Comparison of ENCODE assay signal across 8 cellular contexts in the genomic region with DNA sequence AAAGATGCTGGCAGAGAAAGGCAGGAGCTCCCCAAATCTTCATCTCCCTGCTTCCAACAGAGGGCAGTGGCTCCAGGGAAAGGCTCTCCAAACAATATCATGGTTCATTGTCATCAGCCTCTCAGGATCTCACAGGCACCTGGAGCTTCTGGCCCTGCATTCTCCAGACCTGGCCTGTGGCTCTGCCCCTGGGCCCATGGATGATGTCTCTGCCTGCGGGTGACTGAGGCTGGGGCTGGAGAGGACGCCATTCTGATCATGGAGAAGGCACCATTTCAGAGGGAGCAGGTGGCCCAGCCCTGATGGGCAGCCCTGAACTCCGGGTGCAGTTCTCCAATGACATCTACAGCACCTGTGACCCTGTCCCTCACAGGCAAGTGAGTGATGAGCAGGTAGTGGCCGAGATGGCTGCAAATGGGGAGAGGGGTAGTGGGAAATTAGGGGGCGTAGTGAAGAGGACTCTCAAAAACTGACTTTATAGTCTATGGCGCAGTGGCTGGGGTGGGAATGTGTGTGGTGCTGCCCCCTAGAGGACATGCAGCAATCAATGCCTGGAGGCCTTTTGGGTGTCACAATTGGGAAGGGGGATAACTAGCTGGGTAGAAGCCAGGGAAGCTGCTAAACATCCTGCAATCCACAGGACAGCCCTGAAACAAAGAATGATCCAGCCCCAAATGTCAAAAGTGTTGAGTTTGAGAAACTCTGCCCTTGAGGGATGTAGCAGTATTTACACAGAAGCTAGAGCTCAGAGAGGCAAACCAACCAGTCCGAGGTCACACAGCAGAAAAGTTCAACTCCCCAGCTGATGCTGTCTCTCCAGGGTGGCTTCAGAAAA. TPM values are rescaled to one million over a fixed set of nuclear protein-coding genes. Genes with fewer than 3 reads are reported as not detected.
DNase-seq lines count a peak whose midpoint lies in the region; ATAC-seq and TF ChIP-seq lines count a peak whose summit lies in the region.

No MANE protein-coding gene starts in this region.

- peaks cover 29 to 69% of the 10 kb centered on the region in 2 donors for H3K27me3 Mint-ChIP-seq in CD8-positive, alpha-beta memory T cell
- peaks cover 5 to 41% (median 18%) of the 10 kb centered on the region in 5 donors for H3K27me3 Mint-ChIP-seq in naive thymus-derived CD8-positive, alpha-beta T cell

- peak overlapping the region in 1 of 8 donors; percentile 6 for H3K27ac Mint-ChIP-seq in CD8-positive, alpha-beta memory T cell
- H3K27ac Mint-ChIP-seq in naive thymus-derived CD8-positive, alpha-beta T cell = peak overlapping the region in 3 of 10 donors; percentile 14 to 57 (median 57)

- no peak overlapping the region for H3K4me3 ChIP-seq in CD8-positive, alpha-beta memory T cell (ENCODE audit: low read length)
- peak overlapping the region; percentile 88 to 95 for H3K4me3 ChIP-seq in vagina

- CTCF ChIA-PET in CD8-positive, alpha-beta memory T cell (lab: Charles Lee) = interaction anchor here (1.1 to 3.3 kb wide), 8 partner anchors 8 to 481 kb away, joined by 3 to 15 read pairs (median 4); no protein-coding TSS in a partner anchor

- no peaks in the 10 kb centered on the region for H3K9me3 ChIP-seq in CD8-positive, alpha-beta memory T cell (ENCODE audit: low read length)
- no peaks in the 10 kb centered on the region for H3K9me3 ChIP-seq in vagina

- H3K9me3 Mint-ChIP-seq in CD8-positive, alpha-beta memory T cell = peaks cover 0 to 3% (median 0%) of the 10 kb centered on the region in 5 donors
- H3K9me3 Mint-ChIP-seq in naive thymus-derived CD8-positive, alpha-beta T cell = no peaks in the 10 kb centered on the region

- peaks cover 23% of the 10 kb centered on the region for H3K27me3 ChIP-seq in CD8-positive, alpha-beta memory T cell (ENCODE audit: insufficient read depth, low read length, poor library complexity, severe bottlenecking)
- H3K27me3 ChIP-seq in vagina = no peaks in the 10 kb centered on the region

- intact Hi-C loops in vagina (cut with DNase I) = no loop called here

- ATAC-seq in naive thymus-derived CD8-positive, alpha-beta T cell = no peak

- peaks cover 12 to 14% (median 13%) of the 10 kb centered on the region in 3 donors for H3K4me1 Mint-ChIP-seq in CD8-positive, alpha-beta memory T cell
- H3K4me1 Mint-ChIP-seq in naive thymus-derived CD8-positive, alpha-beta T cell = peaks cover 12 to 25% (median 15%) of the 10 kb centered on the region in 4 donors

- peak in 4 of 5 donors; percentile 16 to 32 (median 24) for DNase-seq in CD8-positive, alpha-beta memory T cell
- DNase-seq in activated CD4-positive, alpha-beta T cell treated with anti-CD3 and anti-CD28 coated beads, Interleukin-2, amount 50 U/mL, for 1 hour = peak; percentile 31
- DNase-seq in epidermal melanocyte (ENCODE audit: insufficient read length, low spot score) (peak; percentile 27), vagina (ENCODE audit: extremely low spot score in 2 of 2) (no peak), DMS153 (lab: John Stamatoyannopoulos, UW) (no peak), amniotic stem cell (lab: John Stamatoyannopoulos, UW) (no peak)
- peak in 7 of 10 donors; percentile 19 to 43 (median 31) for DNase-seq in naive thymus-derived CD8-positive, alpha-beta T cell

- TF ChIP-seq EP300 in Ishikawa (IDR thresholded peaks at IDR 0.05; ENCODE audit: borderline replicate concordance) = no peak

- H3K27ac ChIP-seq in CD8-positive, alpha-beta memory T cell (ENCODE audit: low read depth, low read length) = no peak overlapping the region
- peak overlapping the region; percentile 97 for H3K27ac ChIP-seq in vagina

- peak; percentile 31 to 66 (median 39) for TF ChIP-seq CTCF in vagina (IDR thresholded peaks at IDR 0.05)

- POLR2A ChIA-PET in CD8-positive, alpha-beta memory T cell (lab: Charles Lee) = no interaction called here
- POLR2A ChIA-PET in naive thymus-derived CD8-positive, alpha-beta T cell (lab: Charles Lee) = no interaction called here

- H3K4me1 ChIP-seq in CD8-positive, alpha-beta memory T cell (ENCODE audit: insufficient read depth, low read length) = peaks cover 4% of the 10 kb centered on the region
- H3K4me1 ChIP-seq in vagina = peaks cover 83% of the 10 kb centered on the region

- H3K36me3 Mint-ChIP-seq in CD8-positive, alpha-beta memory T cell = no peaks in the 10 kb centered on the region
- H3K36me3 Mint-ChIP-seq in naive thymus-derived CD8-positive, alpha-beta T cell = no peaks in the 10 kb centered on the region

- no peak for TF ChIP-seq POLR2A in vagina (IDR thresholded peaks at IDR 0.05)

- H3K36me3 ChIP-seq in CD8-positive, alpha-beta memory T cell (ENCODE audit: insufficient read depth, low read length) = no peaks in the 10 kb centered on the region
- no peaks in the 10 kb centered on the region for H3K36me3 ChIP-seq in vagina

- peak; percentile 57 for TF ChIP-seq RAD21 in Ishikawa (IDR thresholded peaks at IDR 0.05; ENCODE audit: low read depth)

- peak overlapping the region in 2 of 7 donors; percentile 6 to 63 for H3K4me3 Mint-ChIP-seq in CD8-positive, alpha-beta memory T cell
- peak overlapping the region in 3 of 10 donors; percentile 31 to 50 (median 41) for H3K4me3 Mint-ChIP-seq in naive thymus-derived CD8-positive, alpha-beta T cell

TF ChIP-seq in Ishikawa, 13 proteins besides CTCF, POLR2A, EP300 and RAD21:
- TF ChIP-seq EGR1 (IDR thresholded peaks at IDR 0.05) = no peak
- TF ChIP-seq, protein P1, sequence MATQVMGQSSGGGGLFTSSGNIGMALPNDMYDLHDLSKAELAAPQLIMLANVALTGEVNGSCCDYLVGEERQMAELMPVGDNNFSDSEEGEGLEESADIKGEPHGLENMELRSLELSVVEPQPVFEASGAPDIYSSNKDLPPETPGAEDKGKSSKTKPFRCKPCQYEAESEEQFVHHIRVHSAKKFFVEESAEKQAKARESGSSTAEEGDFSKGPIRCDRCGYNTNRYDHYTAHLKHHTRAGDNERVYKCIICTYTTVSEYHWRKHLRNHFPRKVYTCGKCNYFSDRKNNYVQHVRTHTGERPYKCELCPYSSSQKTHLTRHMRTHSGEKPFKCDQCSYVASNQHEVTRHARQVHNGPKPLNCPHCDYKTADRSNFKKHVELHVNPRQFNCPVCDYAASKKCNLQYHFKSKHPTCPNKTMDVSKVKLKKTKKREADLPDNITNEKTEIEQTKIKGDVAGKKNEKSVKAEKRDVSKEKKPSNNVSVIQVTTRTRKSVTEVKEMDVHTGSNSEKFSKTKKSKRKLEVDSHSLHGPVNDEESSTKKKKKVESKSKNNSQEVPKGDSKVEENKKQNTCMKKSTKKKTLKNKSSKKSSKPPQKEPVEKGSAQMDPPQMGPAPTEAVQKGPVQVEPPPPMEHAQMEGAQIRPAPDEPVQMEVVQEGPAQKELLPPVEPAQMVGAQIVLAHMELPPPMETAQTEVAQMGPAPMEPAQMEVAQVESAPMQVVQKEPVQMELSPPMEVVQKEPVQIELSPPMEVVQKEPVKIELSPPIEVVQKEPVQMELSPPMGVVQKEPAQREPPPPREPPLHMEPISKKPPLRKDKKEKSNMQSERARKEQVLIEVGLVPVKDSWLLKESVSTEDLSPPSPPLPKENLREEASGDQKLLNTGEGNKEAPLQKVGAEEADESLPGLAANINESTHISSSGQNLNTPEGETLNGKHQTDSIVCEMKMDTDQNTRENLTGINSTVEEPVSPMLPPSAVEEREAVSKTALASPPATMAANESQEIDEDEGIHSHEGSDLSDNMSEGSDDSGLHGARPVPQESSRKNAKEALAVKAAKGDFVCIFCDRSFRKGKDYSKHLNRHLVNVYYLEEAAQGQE (IDR thresholded peaks at IDR 0.05; ENCODE audit: low read depth) = no peak
- TF ChIP-seq NFIC (IDR thresholded peaks at IDR 0.05) = no peak

RNA-seq across cellular contexts. Expression of a gene that starts 3.2 kb away (rescaled TPM):
- total RNA-seq in CD8-positive, alpha-beta memory T cell = under 1 TPM; 0.09 to 0.15 TPM
- polyA plus RNA-seq in CD8-positive, alpha-beta memory T cell = not detected
- under 1 TPM; 0.47 to 0.55 TPM for total RNA-seq in naive thymus-derived CD8-positive, alpha-beta T cell
- under 1 TPM in 2 of 3 donors, not detected in 1; 0.09 to 0.10 TPM for polyA plus RNA-seq in naive thymus-derived CD8-positive, alpha-beta T cell
- total RNA-seq in vagina = 30.9 TPM

Comparison
In these comparisons a context has a peak if more than half of its experiments do, and no peak if none do; other contexts are left out.
1. DNase-seq: peak in CD8-positive, alpha-beta memory T cell (4 of 5), activated CD4-positive, alpha-beta T cell treated with anti-CD3 and anti-CD28 coated beads, Interleukin-2, amount 50 U/mL, for 1 hour (single experiment), epidermal melanocyte (single experiment) and naive thymus-derived CD8-positive, alpha-beta T cell (7 of 10); none in vagina (0 of 2), DMS153 (single experiment) and amniotic stem cell (single experiment).
2. RNA of a gene that starts 3.2 kb away (total RNA-seq): 30.9 TPM in vagina (single experiment); 0.47 to 0.55 TPM in naive thymus-derived CD8-positive, alpha-beta T cell and 0.09 to 0.15 TPM in CD8-positive, alpha-beta memory T cell; every median in the first group is over 10 times any median in the second.